In genomic region chr10:775245-776075, GRCh38 we compare ENCODE assay signal across 11 cellular contexts.
DNase-seq lines count a peak whose midpoint lies in the region; ATAC-seq and TF ChIP-seq lines count a peak whose summit lies in the region.
"Had no signal": no experiment of that assay in that cellular context is flagged by ENCODE, and none has a peak within 500 bp of the region (broad histone marks: within the 10 kb centered on the region; RNA-seq: fewer than 3 reads in every experiment).

No MANE protein-coding gene starts in this region.

- no peak for ATAC-seq in HG03469 (IDR thresholded peaks at IDR 0.05; ENCODE audit: unreplicated experiment)

- intact Hi-C loops in posterior cingulate gyrus (cut with DNase I), result no loop called here

- peak; percentile 21 for DNase-seq in Caki2 (ENCODE audit: low read depth)
- peak; percentile 68 for DNase-seq in M059J (ENCODE audit: low read depth)
- no peak for DNase-seq in coronary artery (ENCODE audit: low spot score)
- peak in 6 of 10 donors; percentile 47 to 92 (median 76) for DNase-seq in posterior cingulate gyrus
- DNase-seq in stimulated activated CD8-positive, alpha-beta memory T cell treated with anti-CD3 and anti-CD28 coated beads, Interleukin-4, amount 100 ng/mL, for 48 hours, result no peak
- DNase-seq in AML-193 (lab: John Stamatoyannopoulos, UW), result no peak
- DNase-seq in Ammon's horn (ENCODE audit: low spot score), result no peak
- DNase-seq: activated CD4-positive, alpha-beta T cell treated with anti-CD3 and anti-CD28 coated beads, Interleukin-2, amount 50 U/mL, for 4 hours; DMS79 treated with DMSO at 0.1 percent for 48 hours had no signal

- TF ChIP-seq CTCF in coronary artery (IDR thresholded peaks at IDR 0.05), result no peak

- in situ Hi-C loops in Caki2 (cut with HindIII; ENCODE audit: low pct_unique_long_range_greater_than_20kb, low sequenced_read_pairs), result no loop called here

- peak overlapping the region; percentile 44 for H3K4me3 ChIP-seq in coronary artery
- H3K4me3 ChIP-seq: right lobe of liver had no signal

- H3K27ac ChIP-seq in coronary artery, result no peak overlapping the region
- H3K27ac ChIP-seq: right lobe of liver had no signal

Comparison
In these comparisons a context has a peak if more than half of its experiments do, and no peak if none do; other contexts are left out.
1. DNase-seq: peak in Caki2 (single experiment), M059J (single experiment) and posterior cingulate gyrus (6 of 10); none in coronary artery (single experiment), stimulated activated CD8-positive, alpha-beta memory T cell treated with anti-CD3 and anti-CD28 coated beads, Interleukin-4, amount 100 ng/mL, for 48 hours (single experiment), AML-193 (0 of 2) and Ammon's horn (single experiment).